In genomic region chr3:98573231-98573728, GRCh38 we compare ENCODE assay signal across 1 cellular context.
TF ChIP-seq lines count a peak whose summit lies in the region.

No MANE protein-coding gene starts in this region.

TF ChIP-seq in GM12878, 131 proteins besides CTCF, POLR2A, EP300 and RAD21 (continues in another document):
- peak; percentile 32; the same call in 1 of the 2 replicates for TF ChIP-seq ATF7 (IDR thresholded peaks at IDR 0.05; ENCODE audit: low read depth)
- no peak for TF ChIP-seq CUX1 (IDR thresholded peaks at IDR 0.05; ENCODE audit: insufficient replicate concordance, low read depth, low read length)
- peak; percentile 71 to 81 for TF ChIP-seq IKZF2 (IDR thresholded peaks at IDR 0.05)
- TF ChIP-seq PRDM15 (CRISPR knock-in tag; IDR thresholded peaks at IDR 0.05): no peak
- TF ChIP-seq MTA2 (IDR thresholded peaks at IDR 0.05; ENCODE audit: low read depth): peak; percentile 10; the same call in 1 of the 2 replicates
- no peak for TF ChIP-seq SPI1 (IDR thresholded peaks at IDR 0.05; ENCODE audit: borderline replicate concordance, insufficient read depth, low read depth, low read length)
- no peak for TF ChIP-seq MXI1 (IDR thresholded peaks at IDR 0.05; ENCODE audit: low read depth, low read length)
- peak; percentile 84; the same call in 1 of the 2 replicates for TF ChIP-seq SMC3 (IDR thresholded peaks at IDR 0.05; ENCODE audit: borderline replicate concordance, low read length)
- 0 out of 2 replicates have a peak, but pooled peaks have one; percentile 28 for TF ChIP-seq EED (IDR thresholded peaks at IDR 0.05; ENCODE audit: low read depth)
- peak; percentile 82 for TF ChIP-seq ZNF384 (IDR thresholded peaks at IDR 0.05; ENCODE audit: borderline replicate concordance, low read depth, low read length)
- no peak for TF ChIP-seq WRNIP1 (IDR thresholded peaks at IDR 0.05; ENCODE audit: borderline replicate concordance, low read depth, low read length)
- no peak for TF ChIP-seq HSF1 (IDR thresholded peaks at IDR 0.05; ENCODE audit: low read depth, low read length)
- TF ChIP-seq SKIL (IDR thresholded peaks at IDR 0.05; ENCODE audit: low read depth, poor library complexity, severe bottlenecking): peak; percentile 62
- no peak for TF ChIP-seq KLF5 (IDR thresholded peaks at IDR 0.05; ENCODE audit: partially characterized antibody)
- TF ChIP-seq ZBTB11 (CRISPR knock-in tag; IDR thresholded peaks at IDR 0.05): no peak
- no peak for TF ChIP-seq ZBTB40 (IDR thresholded peaks at IDR 0.05; ENCODE audit: borderline replicate concordance)
- TF ChIP-seq MEF2A (IDR thresholded peaks at IDR 0.05; ENCODE audit: insufficient read depth, low read depth, low read length): 0 out of 2 replicates have a peak, but pooled peaks have one; percentile 12
- TF ChIP-seq BCL11A (IDR thresholded peaks at IDR 0.05; ENCODE audit: low read depth, low read length): no peak
- no peak for TF ChIP-seq ATF3 (IDR thresholded peaks at IDR 0.05; ENCODE audit: borderline replicate concordance, extremely low read depth, low read depth, low read length)
- TF ChIP-seq RB1 (IDR thresholded peaks at IDR 0.05; ENCODE audit: borderline replicate concordance): no peak
- TF ChIP-seq ZZZ3 (IDR thresholded peaks at IDR 0.05; ENCODE audit: control insufficient read depth, insufficient read length, low read depth): no peak
- no peak for TF ChIP-seq BRCA1 (IDR thresholded peaks at IDR 0.05; ENCODE audit: low read depth, low read length)
- TF ChIP-seq RFX5 (IDR thresholded peaks at IDR 0.05; ENCODE audit: low read depth, low read length): no peak
- no peak for TF ChIP-seq ZBED1 (IDR thresholded peaks at IDR 0.05; ENCODE audit: borderline replicate concordance)
- TF ChIP-seq TCF12 (IDR thresholded peaks at IDR 0.05; ENCODE audit: low read depth, low read length): no peak
- peak; percentile 90 for TF ChIP-seq NBN (IDR thresholded peaks at IDR 0.05)
- peak; percentile 91 for TF ChIP-seq MLLT1 (IDR thresholded peaks at IDR 0.05)
- no peak for TF ChIP-seq GATAD2B (conservative IDR thresholded peaks at IDR 0.05; ENCODE audit: low read depth)
- TF ChIP-seq RELB (IDR thresholded peaks at IDR 0.05; ENCODE audit: low read depth): peak; percentile 68
